In the genomic region with DNA sequence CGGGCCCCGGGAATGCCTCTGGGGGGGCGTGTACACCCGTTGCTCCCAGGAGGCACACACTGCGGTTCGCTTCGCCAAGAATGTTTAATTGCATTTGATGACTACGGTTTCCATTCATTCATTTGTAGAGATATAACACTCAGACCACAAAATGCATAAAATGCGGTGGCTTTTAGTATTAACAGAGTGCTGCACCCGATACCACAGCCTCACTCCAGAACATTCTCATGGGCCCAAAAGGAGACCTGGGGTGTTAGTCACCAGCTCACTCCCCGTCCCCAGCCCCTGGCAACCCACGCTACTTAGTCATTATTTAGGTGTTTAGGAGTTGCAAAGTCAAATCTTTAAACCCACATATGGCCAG, we compare ENCODE assay signal across 9 cellular contexts. TPM values are rescaled to one million over a fixed set of nuclear protein-coding genes. Genes with fewer than 3 reads are reported as not detected.
DNase-seq lines count a peak whose midpoint lies in the region; ATAC-seq and TF ChIP-seq lines count a peak whose summit lies in the region.
"Had no signal": no experiment of that assay in that cellular context is flagged by ENCODE, and none has a peak within 500 bp of the region (broad histone marks: within the 10 kb centered on the region; RNA-seq: fewer than 3 reads in every experiment).

No MANE protein-coding gene starts in this region.

- peak; percentile 96 for DNase-seq in IMR-90
- DNase-seq in activated CD8-positive, alpha-beta memory T cell treated with anti-CD3 and anti-CD28 coated beads for 48 hours (ENCODE audit: low read depth in 2 of 3, low spot score in 2 of 3): peak in 2 of 3 experiments; percentile 38 to 56
- peak; percentile 66 to 69 for DNase-seq in foreskin fibroblast
- DNase-seq in stimulated activated naive CD8-positive, alpha-beta T cell treated with anti-CD3 and anti-CD28 coated beads, Interleukin-15, Interleukin-2, amounts not matched to agents 100 U/mL and 50 U/mL, for 24 hours: peak; percentile 71
- DNase-seq in SHP77 treated with DMSO at 0.1 percent for 48 hours (lab: John Stamatoyannopoulos, UW): no peak
- DNase-seq in NCI-H146 (lab: John Stamatoyannopoulos, UW): no peak
- DNase-seq: NCI-H345 had no signal

- H3K4me2 ChIP-seq in IMR-90 (ENCODE audit: low read depth, low read length): no peak overlapping the region

- no peak overlapping the region; a peak in 1 of 4 replicates for H4K8ac ChIP-seq in IMR-90 (ENCODE audit: low read depth in 2 of 2, low read length in 2 of 2)

- POLR2A ChIA-PET in IMR-90 (lab: Charles Lee; ENCODE audit: unreplicated experiment): no interaction called here

- TF ChIP-seq POLR2A in IMR-90 (IDR thresholded peaks at IDR 0.05; ENCODE audit: low read depth, low read length): no peak

- H2AK5ac ChIP-seq in IMR-90 (ENCODE audit: low read depth, low read length): peak overlapping the region; percentile 94; the same call in 1 of the 2 replicates

- H3K9me3 ChIP-seq in IMR-90 (ENCODE audit: control insufficient read depth, insufficient read depth, low read length): no peaks in the 10 kb centered on the region

- no peaks in the 10 kb centered on the region for H3K36me3 ChIP-seq in IMR-90 (ENCODE audit: control insufficient read depth, insufficient read depth, low read length)

- no peak overlapping the region; the same call in 1 of the 2 replicates for H2BK120ac ChIP-seq in IMR-90 (ENCODE audit: low read depth, low read length)

- H4K20me1 ChIP-seq in IMR-90 (ENCODE audit: insufficient read depth, low read length): peaks cover 12% of the 10 kb centered on the region

- TF ChIP-seq CTCF in IMR-90 (conservative IDR thresholded peaks at IDR 0.05; ENCODE audit: low read depth, low read length) (no peak), foreskin fibroblast (IDR thresholded peaks at IDR 0.05; ENCODE audit: low read depth, low read length) (no peak)

- H3K4ac ChIP-seq in IMR-90 (ENCODE audit: low read depth, low read length): no peak overlapping the region

- BruUV-seq in IMR-90 (replicated peaks; lab: Mats Ljungman, UMichigan): no TSS peak

- no peak overlapping the region for H2BK15ac ChIP-seq in IMR-90 (ENCODE audit: low read depth, low read length)

- H3K27ac ChIP-seq in IMR-90 (ENCODE audit: insufficient read depth, low read length): peak overlapping the region; percentile 38

- peaks cover 7% of the 10 kb centered on the region for H3K9me1 ChIP-seq in IMR-90 (ENCODE audit: insufficient read depth, low read length)

- no peak overlapping the region for H3K14ac ChIP-seq in IMR-90 (replicated peaks; ENCODE audit: low read depth, low read length)

- in situ Hi-C loops in IMR-90 (cut with MboI; ENCODE audit: low sequenced_read_pairs): no loop called here

- peak overlapping the region; percentile 87 for H2BK5ac ChIP-seq in IMR-90 (ENCODE audit: low read depth, low read length, poor library complexity, severe bottlenecking)

- no peak overlapping the region for H3K4me3 ChIP-seq in IMR-90 (ENCODE audit: insufficient read depth, low read depth, low read length)
- no peak overlapping the region for H3K4me3 ChIP-seq in foreskin fibroblast (ENCODE audit: low read depth in 1 of 2, low read length in 2 of 2)

- CTCF ChIA-PET in IMR-90 (lab: Yijun Ruan, JAX): no interaction called here

- no peak overlapping the region for H3K56ac ChIP-seq in IMR-90 (ENCODE audit: extremely low read depth, insufficient read depth, low read length)

- H3K27me3 ChIP-seq in IMR-90 (ENCODE audit: control insufficient read depth, insufficient read depth, low read length): no peaks in the 10 kb centered on the region; the same call in 1 of the 2 replicates

- intact Hi-C loops in IMR-90 (cut with micrococcal nuclease): loop anchor here (2.0 kb wide), 1 partner anchor 21 kb away; the partner anchor contains the start of gene POLRMT

- H2AFZ ChIP-seq in IMR-90 (replicated peaks; ENCODE audit: low read length, poor library complexity): peak overlapping the region; percentile 84

- no peak overlapping the region for H3K23ac ChIP-seq in IMR-90 (ENCODE audit: low read depth, low read length)

- no peak for TF ChIP-seq RAD21 in IMR-90 (IDR thresholded peaks at IDR 0.05; ENCODE audit: low read length)

- H3K18ac ChIP-seq in IMR-90 (ENCODE audit: low read depth, low read length): no peak overlapping the region

- peaks cover 10% of the 10 kb centered on the region for H3K4me1 ChIP-seq in IMR-90 (ENCODE audit: control insufficient read depth, insufficient read depth, low read length)

- H3K9ac ChIP-seq in IMR-90 (ENCODE audit: low read depth, low read length): no peak overlapping the region

- ATAC-seq in IMR-90 (ENCODE audit: low read depth) (peak; percentile 81), GM21619 (IDR thresholded peaks at IDR 0.05; ENCODE audit: unreplicated experiment) (no peak), HG02840 (IDR thresholded peaks at IDR 0.05; ENCODE audit: low FRiP score, unreplicated experiment) (no peak)
- peak; percentile 80 for ATAC-seq in stimulated activated naive CD8-positive, alpha-beta T cell treated with anti-CD3 and anti-CD28 coated beads, Interleukin-15, Interleukin-2, amounts not matched to agents 100 U/mL and 50 U/mL, for 24 hours

- H4K5ac ChIP-seq in IMR-90 (ENCODE audit: low read depth, low read length): no peak overlapping the region

- no peaks in the 10 kb centered on the region for H3K79me1 ChIP-seq in IMR-90 (ENCODE audit: low read depth in 1 of 2, low read length in 2 of 2)

- no peak overlapping the region for H4K91ac ChIP-seq in IMR-90 (ENCODE audit: insufficient read depth, low read depth, low read length)

- WGBS in IMR-90 (ENCODE audit: extremely low coverage in 2 of 2, insufficient read length in 1 of 2), 2 experiments: no CpG with 5 or more reads among the region's 12 CpGs

- dilution Hi-C loops in IMR-90 (cut with HindIII; ENCODE audit: low sequenced_read_pairs, unreplicated experiment): no loop called here

- H2AK9ac ChIP-seq in IMR-90 (replicated peaks; ENCODE audit: low read depth, low read length, poor library complexity): peak overlapping the region; percentile 81

- H2BK20ac ChIP-seq in IMR-90 (ENCODE audit: low read depth, low read length): no peak overlapping the region

TF ChIP-seq in IMR-90, 13 proteins besides CTCF, POLR2A, EP300 and RAD21:
- no peak for TF ChIP-seq SMC3 (IDR thresholded peaks at IDR 0.05; ENCODE audit: low read depth, low read length)
- no peak for TF ChIP-seq MAFK (IDR thresholded peaks at IDR 0.05; ENCODE audit: low read depth, low read length)
- TF ChIP-seq BHLHE40 (IDR thresholded peaks at IDR 0.05; ENCODE audit: low read depth, low read length): peak; percentile 69; the same call in 1 of the 2 replicates
- peak; percentile 63; the same call in 1 of the 2 replicates for TF ChIP-seq MAZ (IDR thresholded peaks at IDR 0.05; ENCODE audit: borderline replicate concordance, low read depth, low read length)
- no peak for TF ChIP-seq USF2 (IDR thresholded peaks at IDR 0.05; ENCODE audit: low read depth, low read length)
- peak; percentile 80 for TF ChIP-seq FOS (IDR thresholded peaks at IDR 0.05; ENCODE audit: low read depth, low read length)
- no peak for TF ChIP-seq RFX5 (IDR thresholded peaks at IDR 0.05; ENCODE audit: low read depth, low read length)
- TF ChIP-seq MXI1 (IDR thresholded peaks at IDR 0.05; ENCODE audit: borderline replicate concordance, low read depth, low read length): no peak

RNA-seq across cellular contexts. Expression of gene HCN2, which starts 21.8 kb away (rescaled TPM):
- 0.56 and 0.72 TPM in 2 replicates for total RNA-seq in IMR-90 (2012; rRNA removed)
- 2.0 and 2.6 TPM in 2 replicates for polyA plus RNA-seq in IMR-90 (2012; rRNA removed)
- 1.5 and 5.2 TPM in 2 replicates for polyA plus RNA-seq in IMR-90 (2012; cell fraction: cytosol; rRNA removed)
- 1.3 and 4.0 TPM in 2 replicates for polyA plus RNA-seq in IMR-90 (2012; cell fraction: nucleus; rRNA removed; ENCODE audit: low replicate concordance)

RNA-seq across cellular contexts. Expression of gene POLRMT, which starts 21.8 kb away (rescaled TPM):
- 9.9 and 10.3 TPM in 2 replicates for total RNA-seq in IMR-90 (2012; rRNA removed)
- 29.6 and 44.6 TPM in 2 replicates for polyA plus RNA-seq in IMR-90 (2012; rRNA removed)
- 13.8 and 22.8 TPM in 2 replicates for polyA plus RNA-seq in IMR-90 (2012; cell fraction: cytosol; rRNA removed)
- 96.1 and 272 TPM in 2 replicates for polyA plus RNA-seq in IMR-90 (2012; cell fraction: nucleus; rRNA removed; ENCODE audit: low replicate concordance)

RNA-seq across cellular contexts. Expression of gene FGF22, which starts 28.2 kb away (rescaled TPM):
- not detected in 2 replicates for total RNA-seq in IMR-90 (2012; rRNA removed)
- polyA plus RNA-seq in IMR-90 (2012; rRNA removed): 0.14 and 0.24 TPM in 2 replicates
- 0.21 and 0.22 TPM in 2 replicates for polyA plus RNA-seq in IMR-90 (2012; cell fraction: cytosol; rRNA removed)
- polyA plus RNA-seq in IMR-90 (2012; cell fraction: nucleus; rRNA removed; ENCODE audit: low replicate concordance): 0.40 and 2.1 TPM in 2 replicates

RNA-seq across cellular contexts. Expression of gene BSG, which starts 39.1 kb away (rescaled TPM):
- 129 and 130 TPM in 2 replicates for total RNA-seq in IMR-90 (2012; rRNA removed)
- polyA plus RNA-seq in IMR-90 (2012; rRNA removed): 698 and 994 TPM in 2 replicates
- polyA plus RNA-seq in IMR-90 (2012; cell fraction: cytosol; rRNA removed): 596 and 943 TPM in 2 replicates
- 294 and 438 TPM in 2 replicates for polyA plus RNA-seq in IMR-90 (2012; cell fraction: nucleus; rRNA removed; ENCODE audit: low replicate concordance)

RNA-seq across cellular contexts. Expression of gene RNF126, which starts 51.5 kb away (rescaled TPM):
- total RNA-seq in IMR-90 (2012; rRNA removed): 7.0 and 8.6 TPM in 2 replicates
- 25.8 and 27.4 TPM in 2 replicates for polyA plus RNA-seq in IMR-90 (2012; rRNA removed)
- 32.5 and 45.6 TPM in 2 replicates for polyA plus RNA-seq in IMR-90 (2012; cell fraction: cytosol; rRNA removed)
- polyA plus RNA-seq in IMR-90 (2012; cell fraction: nucleus; rRNA removed; ENCODE audit: low replicate concordance): 38.8 and 87.7 TPM in 2 replicates

Comparison
In these comparisons a context has a peak if more than half of its experiments do, and no peak if none do; other contexts are left out.
1. ATAC-seq: peak in IMR-90 (single experiment) and stimulated activated naive CD8-positive, alpha-beta T cell treated with anti-CD3 and anti-CD28 coated beads, Interleukin-15, Interleukin-2, amounts not matched to agents 100 U/mL and 50 U/mL, for 24 hours (single experiment); none in GM21619 (single experiment) and HG02840 (single experiment).
2. DNase-seq: peak in IMR-90 (single experiment), activated CD8-positive, alpha-beta memory T cell treated with anti-CD3 and anti-CD28 coated beads for 48 hours (2 of 3), foreskin fibroblast (2 of 2) and stimulated activated naive CD8-positive, alpha-beta T cell treated with anti-CD3 and anti-CD28 coated beads, Interleukin-15, Interleukin-2, amounts not matched to agents 100 U/mL and 50 U/mL, for 24 hours (single experiment); none in SHP77 treated with DMSO at 0.1 percent for 48 hours (single experiment) and NCI-H146 (single experiment).